In the genomic region with DNA sequence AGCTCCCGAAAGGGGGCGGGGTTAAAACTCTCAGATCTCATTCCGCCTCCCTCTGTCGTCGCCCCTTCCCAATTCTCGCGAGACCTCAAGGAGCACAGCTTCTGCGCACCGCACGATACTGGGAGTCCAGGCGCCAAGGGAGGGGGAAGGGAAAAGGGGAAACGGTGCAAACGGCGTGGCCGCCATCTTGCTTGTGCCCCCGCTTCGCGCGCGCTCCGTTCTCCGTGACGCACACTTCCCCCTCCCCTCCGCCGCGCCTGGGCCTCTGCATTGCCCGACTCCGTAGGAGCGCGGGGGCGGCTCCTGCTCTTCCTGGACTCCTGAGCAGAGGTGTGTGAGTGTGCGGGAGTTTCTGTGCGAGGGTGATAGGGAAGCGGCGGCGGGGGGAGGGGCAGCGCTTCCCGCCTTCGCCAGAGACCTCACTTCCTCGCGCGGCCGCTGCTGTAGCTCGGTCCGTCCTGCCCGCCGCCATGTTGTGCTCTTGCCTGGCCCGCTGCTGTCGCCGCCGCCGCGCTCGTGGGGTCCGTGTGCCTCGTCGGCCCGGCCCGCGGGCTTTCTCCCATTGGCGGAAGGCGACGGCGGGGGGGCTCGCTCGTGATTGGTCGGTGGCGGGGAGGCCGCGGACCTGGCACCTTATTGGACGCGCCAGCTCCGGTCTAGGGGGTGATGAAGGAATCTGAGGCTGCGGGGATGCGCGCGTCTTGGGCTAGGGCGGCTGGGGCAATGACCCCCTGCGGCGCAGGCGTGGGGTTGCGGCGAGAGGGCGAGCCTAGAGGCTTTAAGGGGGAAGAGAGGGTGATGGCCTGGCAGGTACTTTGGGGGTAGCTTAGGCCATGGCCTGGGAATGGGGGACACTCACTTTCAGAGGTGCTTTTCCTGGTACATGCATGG, we compare ENCODE assay signal across 8 cellular contexts. TPM values are rescaled to one million over a fixed set of nuclear protein-coding genes. Genes with fewer than 3 reads are reported as not detected.
DNase-seq lines count a peak whose midpoint lies in the region; ATAC-seq and TF ChIP-seq lines count a peak whose summit lies in the region.

A gene (plus strand): TSS at position 167 of the 891 bp plus-strand sequence. CDS start 47,140 bp downstream, outside the sequence.

- peak within 1 kb of the TSS; percentile 99 to 100 (median 100) for H3K27ac ChIP-seq in BLaER1 treated with 17β-estradiol and CSF1 and Interleukin-3, amounts not matched to agents 10 nM and 100 nM
- H3K27ac ChIP-seq in left lung: peak within 1 kb of the TSS; percentile 98 to 100

- peak; percentile 74 for ATAC-seq in GM19351 (IDR thresholded peaks at IDR 0.05; ENCODE audit: unreplicated experiment)
- peak; percentile 73 for ATAC-seq in HG03521 (IDR thresholded peaks at IDR 0.05; ENCODE audit: unreplicated experiment)
- peak; percentile 94 for ATAC-seq in left lung

- peak within 1 kb of the TSS; percentile 84 to 96 (median 90) for H3K4me2 ChIP-seq in BLaER1 treated with 17β-estradiol and CSF1 and Interleukin-3, amounts not matched to agents 10 nM and 100 nM

- no peaks in the 10 kb centered on the region for H3K9me3 ChIP-seq in BLaER1 treated with 17β-estradiol and CSF1 and Interleukin-3, amounts not matched to agents 10 nM and 100 nM (replicated peaks in 1 of 11)
- no peaks in the 10 kb centered on the region for H3K9me3 ChIP-seq in left lung

- peak within 1 kb of the TSS; percentile 96 to 100 (median 99) for H3K9ac ChIP-seq in BLaER1 treated with 17β-estradiol and CSF1 and Interleukin-3, amounts not matched to agents 10 nM and 100 nM

- peaks cover 0 to 20% (median 7%) of the 10 kb centered on the region in 11 experiments; a peak in 9 of 22 replicates for H4K20me1 ChIP-seq in BLaER1 treated with 17β-estradiol and CSF1 and Interleukin-3, amounts not matched to agents 10 nM and 100 nM

- peaks cover 47% of the 10 kb centered on the region for H3K36me3 Mint-ChIP-seq in dendritic cell treated with granulocyte-macrophage colony-stimulating factor and Interleukin-4, amounts not matched to agents 40 ng/mL and 50 ng/mL, for 4 days (ENCODE audit: low read depth)

- H3K4me3 Mint-ChIP-seq in dendritic cell treated with granulocyte-macrophage colony-stimulating factor and Interleukin-4, amounts not matched to agents 40 ng/mL and 50 ng/mL, for 4 days: peak within 1 kb of the TSS; percentile 96

- peak; percentile 100 for DNase-seq in NCI-H748 treated with DMSO at 0.1 percent for 48 hours (lab: John Stamatoyannopoulos, UW)
- DNase-seq in activated CD4-positive, alpha-beta T cell treated with anti-CD3 and anti-CD28 coated beads, Interleukin-2, amount 50 U/mL, for 24 hours (ENCODE audit: low read depth in 1 of 2, low spot score in 1 of 2): peak; percentile 80 to 97
- DNase-seq in left lung: peak; percentile 96 to 98
- peak; percentile 92 to 93 for DNase-seq in stimulated activated CD4-positive, alpha-beta T cell treated with anti-CD3 and anti-CD28 coated beads, Interleukin-2, amount 100 ng/mL, for 48 hours

- peak in 1 of 2 donors; percentile 28 for TF ChIP-seq CTCF in left lung (IDR thresholded peaks at IDR 0.05)

- no peaks in the 10 kb centered on the region for H3K27me3 ChIP-seq in BLaER1 treated with 17β-estradiol and CSF1 and Interleukin-3, amounts not matched to agents 10 nM and 100 nM
- no peaks in the 10 kb centered on the region for H3K27me3 ChIP-seq in left lung

- H3K4me1 ChIP-seq in BLaER1 treated with 17β-estradiol and CSF1 and Interleukin-3, amounts not matched to agents 10 nM and 100 nM: peaks cover 31 to 44% (median 38%) of the 10 kb centered on the region in 10 experiments
- peaks cover 11 to 55% of the 10 kb centered on the region in 2 donors for H3K4me1 ChIP-seq in left lung

- H3K27ac Mint-ChIP-seq in dendritic cell treated with granulocyte-macrophage colony-stimulating factor and Interleukin-4, amounts not matched to agents 40 ng/mL and 50 ng/mL, for 4 days: peak within 1 kb of the TSS; percentile 99

- intact Hi-C loops in dendritic cell treated with granulocyte-macrophage colony-stimulating factor and Interleukin-4, amounts not matched to agents 40 ng/mL and 50 ng/mL, for 4 days (cut with micrococcal nuclease): loop anchor here (2.0 kb wide), 1 partner anchor 17 kb away; no protein-coding TSS in a partner anchor
- intact Hi-C loops in left lung (cut with DNase I): no loop called here

- H3K27me3 Mint-ChIP-seq in dendritic cell treated with granulocyte-macrophage colony-stimulating factor and Interleukin-4, amounts not matched to agents 40 ng/mL and 50 ng/mL, for 4 days: no peaks in the 10 kb centered on the region

- no peaks in the 10 kb centered on the region for H3K9me3 Mint-ChIP-seq in dendritic cell treated with granulocyte-macrophage colony-stimulating factor and Interleukin-4, amounts not matched to agents 40 ng/mL and 50 ng/mL, for 4 days

- peaks cover 7 to 29% (median 15%) of the 10 kb centered on the region in 11 experiments; a peak in 17 of 22 replicates for H3K36me3 ChIP-seq in BLaER1 treated with 17β-estradiol and CSF1 and Interleukin-3, amounts not matched to agents 10 nM and 100 nM
- peaks cover 0 to 5% of the 10 kb centered on the region in 2 donors for H3K36me3 ChIP-seq in left lung

- peak within 1 kb of the TSS; percentile 64 to 87 (median 77) for H3K4me3 ChIP-seq in BLaER1 treated with 17β-estradiol and CSF1 and Interleukin-3, amounts not matched to agents 10 nM and 100 nM
- peak within 1 kb of the TSS; percentile 70 to 81 for H3K4me3 ChIP-seq in left lung

- H3K4me1 Mint-ChIP-seq in dendritic cell treated with granulocyte-macrophage colony-stimulating factor and Interleukin-4, amounts not matched to agents 40 ng/mL and 50 ng/mL, for 4 days (ENCODE audit: low read depth): peaks cover 59% of the 10 kb centered on the region

RNA-seq across cellular contexts. Expression of the gene that starts here (rescaled TPM):
- total RNA-seq in left lung: 10 to 100 TPM; 54.6 to 56.0 TPM

Comparison
In these comparisons a context has a peak if more than half of its experiments do, and no peak if none do; other contexts are left out.
1. Peak in every context shown above with its lines: DNase-seq, ATAC-seq, H3K4me3 ChIP-seq and H3K27ac ChIP-seq.